Comparison of ENCODE assay signal across 14 cellular contexts in genomic region chr4:13866881-13867280, GRCh38.
"Had no signal": no experiment of that assay in that cellular context is flagged by ENCODE, and none has a peak within 500 bp of the region (broad histone marks: within the 10 kb centered on the region; RNA-seq: fewer than 3 reads in every experiment).

No MANE protein-coding gene starts in this region.

- FAIRE-seq: pancreas had no signal

- DNase-seq: activated CD4-positive, alpha-beta T cell treated with anti-CD3 and anti-CD28 coated beads for 48 hours; activated CD4-positive, CD25-positive, alpha-beta regulatory T cell; activated CD8-positive, alpha-beta T cell treated with anti-CD3 and anti-CD28 coated beads, Interleukin-2, amount 10 ng/mL, durations not matched to agents 7 days and 5 days; activated naive CD4-positive, alpha-beta T cell treated with Interleukin-2 at 50 U/mL for 16 hours; activated naive CD8-positive, alpha-beta T cell treated with anti-CD3 and anti-CD28 coated beads, Interleukin-2, amount 10 ng/mL, durations not matched to agents 7 days and 5 days; activated T-cell treated with anti-CD3 and anti-CD28 coated beads, Interleukin-2, amount 50 U/mL, for 24 hours; cortex of kidney; lower lobe of right lung; pancreas; stimulated activated CD4-positive, alpha-beta T cell treated with anti-CD3 and anti-CD28 coated beads, Interleukin-4, amount 100 ng/mL, for 1 hour; stomach; T-helper 9 cell had no signal

- H3K4me3 ChIP-seq: lower lobe of right lung, pancreas, right lobe of liver, smooth muscle cell, stomach had no signal
